13 cellular contexts compared by ENCODE assay signal in genomic region chr13:76792680-76793334, GRCh38.
DNase-seq lines count a peak whose midpoint lies in the region; ATAC-seq and TF ChIP-seq lines count a peak whose summit lies in the region.
"Had no signal": no experiment of that assay in that cellular context is flagged by ENCODE, and none has a peak within 500 bp of the region (broad histone marks: within the 10 kb centered on the region; RNA-seq: fewer than 3 reads in every experiment).

No MANE protein-coding gene starts in this region.

- H3K27ac Mint-ChIP-seq in neural progenitor cell: no peak overlapping the region

- H3K4me1 ChIP-seq in osteoblast (ENCODE audit: insufficient read depth, low read length): peaks cover 19% of the 10 kb centered on the region
- peaks cover 8% of the 10 kb centered on the region for H3K4me1 ChIP-seq in neural progenitor cell
- no peaks in the 10 kb centered on the region for H3K4me1 ChIP-seq in Karpas-422 (ENCODE audit: low read length)

- no peak overlapping the region for H3K4me3 Mint-ChIP-seq in neural progenitor cell

- DNase-seq in COLO829 (ENCODE audit: low spot score) (peak; percentile 24), SK-MEL-5 (ENCODE audit: low read depth, low spot score) (peak; percentile 28), fibroblast of mammary gland (ENCODE audit: low read depth) (peak; percentile 81), osteoblast (ENCODE audit: insufficient read length, low spot score, missing footprints) (peak; percentile 62), neural progenitor cell (ENCODE audit: low spot score) (no peak), Karpas-422 (no peak)
- DNase-seq: activated naive CD4-positive, alpha-beta T cell treated with Interleukin-2 at 50 U/mL for 16 hours; Calu3; lower lobe of right lung; NCI-H1436; OCI-M1 had no signal

- H3K79me2 ChIP-seq in osteoblast (ENCODE audit: insufficient read depth, low read length): no peaks in the 10 kb centered on the region
- H3K79me2 ChIP-seq in neural progenitor cell (ENCODE audit: low read depth): no peaks in the 10 kb centered on the region
- H3K79me2 ChIP-seq in Karpas-422 (ENCODE audit: low read length): no peaks in the 10 kb centered on the region

- in situ Hi-C loops in SK-MEL-5 (cut with HindIII; ENCODE audit: low pct_unique_long_range_greater_than_20kb, low sequenced_read_pairs): no loop called here

- ATAC-seq in GM21576 (IDR thresholded peaks at IDR 0.05; ENCODE audit: unreplicated experiment): no peak
- ATAC-seq in HG03565 (IDR thresholded peaks at IDR 0.05; ENCODE audit: unreplicated experiment): no peak

- no peaks in the 10 kb centered on the region for H3K27me3 Mint-ChIP-seq in neural progenitor cell (ENCODE audit: insufficient read depth, low read depth)

- H3K27ac ChIP-seq in osteoblast (ENCODE audit: low read depth, low read length) (peak overlapping the region; percentile 59), neural progenitor cell (no peak overlapping the region), Karpas-422 (ENCODE audit: low read length) (no peak overlapping the region)
- H3K27ac ChIP-seq: lower lobe of right lung had no signal

- no peak overlapping the region for H3K4me3 ChIP-seq in fibroblast of mammary gland (ENCODE audit: control insufficient read depth, low read depth, low read length)
- H3K4me3 ChIP-seq in osteoblast (ENCODE audit: insufficient read depth, low read length): no peak overlapping the region
- H3K4me3 ChIP-seq in neural progenitor cell: no peak overlapping the region
- H3K4me3 ChIP-seq in Karpas-422 (ENCODE audit: low read length): no peak overlapping the region
- H3K4me3 ChIP-seq: lower lobe of right lung had no signal

- H3K4me1 Mint-ChIP-seq in neural progenitor cell: peaks cover 15% of the 10 kb centered on the region

- H2AFZ ChIP-seq in osteoblast (ENCODE audit: low read length): peak overlapping the region; percentile 86
- no peak overlapping the region for H2AFZ ChIP-seq in neural progenitor cell (replicated peaks)
- H2AFZ ChIP-seq in Karpas-422 (ENCODE audit: low read length): no peak overlapping the region

- no peaks in the 10 kb centered on the region for H3K9me2 ChIP-seq in Karpas-422 (replicated peaks; ENCODE audit: insufficient read depth, low read length)

- H3K9ac ChIP-seq in neural progenitor cell (no peak overlapping the region), Karpas-422 (ENCODE audit: low read length) (no peak overlapping the region)

- no peaks in the 10 kb centered on the region for H3K36me3 Mint-ChIP-seq in neural progenitor cell

- H3K27me3 ChIP-seq in osteoblast (ENCODE audit: insufficient read depth, low read length) (no peaks in the 10 kb centered on the region), neural progenitor cell (no peaks in the 10 kb centered on the region), Karpas-422 (ENCODE audit: low read length) (no peaks in the 10 kb centered on the region)

- H3K9me3 ChIP-seq in osteoblast (ENCODE audit: low read depth, low read length) (no peaks in the 10 kb centered on the region), neural progenitor cell (ENCODE audit: low read depth) (no peaks in the 10 kb centered on the region), Karpas-422 (ENCODE audit: low read length) (no peaks in the 10 kb centered on the region)
- H3K9me3 ChIP-seq: lower lobe of right lung had no signal

- H3F3A ChIP-seq in neural progenitor cell (ENCODE audit: low read depth): no peaks in the 10 kb centered on the region

- TF ChIP-seq CTCF in fibroblast of mammary gland (conservative IDR thresholded peaks at IDR 0.05; ENCODE audit: control insufficient read depth, insufficient read depth, low read depth, low read length) (peak; percentile 22), osteoblast (IDR thresholded peaks at IDR 0.05; ENCODE audit: extremely low read depth, low read depth, low read length) (no peak), neural progenitor cell (IDR thresholded peaks at IDR 0.05) (no peak)

- H3K9me3 Mint-ChIP-seq in neural progenitor cell: no peaks in the 10 kb centered on the region

- H4K20me1 ChIP-seq in osteoblast (ENCODE audit: insufficient read depth, low read length) (no peaks in the 10 kb centered on the region), neural progenitor cell (ENCODE audit: low read depth) (no peaks in the 10 kb centered on the region), Karpas-422 (ENCODE audit: insufficient read depth, low read depth, low read length) (no peaks in the 10 kb centered on the region)

- H3K36me3 ChIP-seq in osteoblast (ENCODE audit: insufficient read depth, low read length) (no peaks in the 10 kb centered on the region), neural progenitor cell (no peaks in the 10 kb centered on the region), Karpas-422 (ENCODE audit: insufficient read depth, low read length) (no peaks in the 10 kb centered on the region)
- H3K36me3 ChIP-seq: lower lobe of right lung had no signal

- H3K4me2 ChIP-seq in osteoblast (ENCODE audit: insufficient read depth, low read length) (peak overlapping the region; percentile 69), neural progenitor cell (no peak overlapping the region), Karpas-422 (ENCODE audit: low read depth, low read length, poor library complexity, severe bottlenecking) (no peak overlapping the region)

Comparison
In these comparisons a context has a peak if more than half of its experiments do, and no peak if none do; other contexts are left out.
1. DNase-seq: peak in COLO829 (single experiment), SK-MEL-5 (single experiment), fibroblast of mammary gland (single experiment) and osteoblast (single experiment); none in neural progenitor cell (single experiment) and Karpas-422 (single experiment).